In genomic region chr18:34707670-34708069, GRCh38 we compare ENCODE assay signal across 8 cellular contexts. TPM values are rescaled to one million over a fixed set of nuclear protein-coding genes. Genes with fewer than 3 reads are reported as not detected.
DNase-seq lines count a peak whose midpoint lies in the region; ATAC-seq and TF ChIP-seq lines count a peak whose summit lies in the region.

No MANE protein-coding gene starts in this region.

- H3K4me1 ChIP-seq in cardiac muscle cell (ENCODE audit: low read depth), result peaks cover 18% of the 10 kb centered on the region

- no peaks in the 10 kb centered on the region for H3K9me3 ChIP-seq in cardiac muscle cell (ENCODE audit: low read depth)

- H3K4me3 ChIP-seq in cardiac muscle cell, result no peak overlapping the region

- H3K27me3 ChIP-seq in cardiac muscle cell, result no peaks in the 10 kb centered on the region

- TF ChIP-seq CTCF in cardiac muscle cell (IDR thresholded peaks at IDR 0.05; ENCODE audit: low read depth, low read length), result no peak

- H3K27ac ChIP-seq in cardiac muscle cell, result no peak overlapping the region

- DNase-seq in SIG-M5 treated with dmso at 0.1 percent for 504 hours (lab: John Stamatoyannopoulos, UW; ENCODE audit: unreplicated experiment) (peak; percentile 9), SIG-M5 (lab: John Stamatoyannopoulos, UW) (no peak), cardiac muscle cell (ENCODE audit: low read depth in 1 of 2, low spot score in 1 of 2) (peak; percentile 66 to 93), stromal cell of bone marrow (ENCODE audit: low read depth) (peak; percentile 91)
- DNase-seq in activated CD8-positive, alpha-beta memory T cell treated with anti-CD3 and anti-CD28 coated beads for 24 hours, result no peak

- no peaks in the 10 kb centered on the region for H3K36me3 ChIP-seq in cardiac muscle cell

- peak; percentile 38 for ATAC-seq in SK-N-SH treated with all-trans-retinoic acid at 6 μM for 48 hours
- ATAC-seq in HG03457 (IDR thresholded peaks at IDR 0.05; ENCODE audit: unreplicated experiment), result no peak
- no peak for ATAC-seq in GM21619 (IDR thresholded peaks at IDR 0.05; ENCODE audit: unreplicated experiment)

TF ChIP-seq in SK-N-SH treated with all-trans-retinoic acid at 6 μM for 48 hours, 23 proteins besides CTCF, POLR2A, EP300 and RAD21:
- TF ChIP-seq ISL1 (CRISPR knock-in tag; IDR thresholded peaks at IDR 0.05) (peak; percentile 41; the same call in 1 of the 2 replicates), SNAI2 (CRISPR knock-in tag; IDR thresholded peaks at IDR 0.05) (no peak)

RNA-seq across cellular contexts. Expression of gene DTNA, which starts 2.4 kb away (rescaled TPM):
- 19.6 and 27.6 TPM in 2 replicates for total RNA-seq in cardiac muscle cell
- polyA plus RNA-seq in cardiac muscle cell, result 21.3 and 34.6 TPM in 2 replicates

Comparison
In these comparisons a context has a peak if more than half of its experiments do, and no peak if none do; other contexts are left out.
1. DNase-seq: peak in SIG-M5 treated with dmso at 0.1 percent for 504 hours (single experiment), cardiac muscle cell (2 of 2) and stromal cell of bone marrow (single experiment); none in SIG-M5 (single experiment) and activated CD8-positive, alpha-beta memory T cell treated with anti-CD3 and anti-CD28 coated beads for 24 hours (single experiment).